ENCODE assay signal across 21 cellular contexts in genomic region chr13:59480398-59480797, GRCh38.
"Had no signal": no experiment of that assay in that cellular context is flagged by ENCODE, and none has a peak within 500 bp of the region (broad histone marks: within the 10 kb centered on the region; RNA-seq: fewer than 3 reads in every experiment).

No MANE protein-coding gene starts in this region.

- ATAC-seq: activated CD8-positive, alpha-beta memory T cell treated with anti-CD3 and anti-CD28 coated beads, Interleukin-2, amount 10 ng/mL, durations not matched to agents 7 days and 5 days; T-cell had no signal

- H3K9me3 ChIP-seq: adrenal gland, colonic mucosa, suprapubic skin, upper lobe of left lung had no signal

- H3K27me3 ChIP-seq: adrenal gland, colonic mucosa, suprapubic skin, upper lobe of left lung had no signal

- H3K36me3 Mint-ChIP-seq: activated CD8-positive, alpha-beta memory T cell treated with anti-CD3 and anti-CD28 coated beads, Interleukin-2, amount 10 ng/mL, durations not matched to agents 7 days and 5 days; activated naive CD4-positive, alpha-beta T cell treated with anti-CD3 and anti-CD28 coated beads, Interleukin-2, amount 50 U/mL, for 24 hours; T-cell had no signal

- H3K27ac Mint-ChIP-seq: activated CD8-positive, alpha-beta memory T cell treated with anti-CD3 and anti-CD28 coated beads, Interleukin-2, amount 10 ng/mL, durations not matched to agents 7 days and 5 days; activated naive CD4-positive, alpha-beta T cell treated with anti-CD3 and anti-CD28 coated beads, Interleukin-2, amount 50 U/mL, for 24 hours; progenitor cell of endocrine pancreas; stimulated activated naive CD8-positive, alpha-beta T cell treated with anti-CD3 and anti-CD28 coated beads, Interleukin-15, Interleukin-2, amounts not matched to agents 100 ng/mL and 50 ng/mL, for 24 hours; T-cell had no signal

- H3K27me3 Mint-ChIP-seq: activated CD8-positive, alpha-beta memory T cell treated with anti-CD3 and anti-CD28 coated beads, Interleukin-2, amount 10 ng/mL, durations not matched to agents 7 days and 5 days; progenitor cell of endocrine pancreas; stimulated activated naive CD8-positive, alpha-beta T cell treated with anti-CD3 and anti-CD28 coated beads, Interleukin-15, Interleukin-2, amounts not matched to agents 100 ng/mL and 50 ng/mL, for 24 hours had no signal

- H3K4me1 ChIP-seq: adrenal gland, colonic mucosa, suprapubic skin had no signal

- H3K9me3 Mint-ChIP-seq: activated naive CD4-positive, alpha-beta T cell treated with anti-CD3 and anti-CD28 coated beads, Interleukin-2, amount 50 U/mL, for 24 hours; stimulated activated naive CD8-positive, alpha-beta T cell treated with anti-CD3 and anti-CD28 coated beads, Interleukin-15, Interleukin-2, amounts not matched to agents 100 ng/mL and 50 ng/mL, for 24 hours; T-cell had no signal

- FAIRE-seq: frontal cortex, keratinocyte, small intestine had no signal

- H3K4me3 Mint-ChIP-seq: activated CD8-positive, alpha-beta memory T cell treated with anti-CD3 and anti-CD28 coated beads, Interleukin-2, amount 10 ng/mL, durations not matched to agents 7 days and 5 days; activated naive CD4-positive, alpha-beta T cell treated with anti-CD3 and anti-CD28 coated beads, Interleukin-2, amount 50 U/mL, for 24 hours; stimulated activated naive CD8-positive, alpha-beta T cell treated with anti-CD3 and anti-CD28 coated beads, Interleukin-15, Interleukin-2, amounts not matched to agents 100 ng/mL and 50 ng/mL, for 24 hours; T-cell had no signal

- H3K4me1 Mint-ChIP-seq: activated CD8-positive, alpha-beta memory T cell treated with anti-CD3 and anti-CD28 coated beads, Interleukin-2, amount 10 ng/mL, durations not matched to agents 7 days and 5 days; activated naive CD4-positive, alpha-beta T cell treated with anti-CD3 and anti-CD28 coated beads, Interleukin-2, amount 50 U/mL, for 24 hours; T-cell had no signal

- H3K4me3 ChIP-seq: adrenal gland, colonic mucosa, suprapubic skin, upper lobe of left lung had no signal

- DNase-seq: activated CD4-positive, alpha-beta T cell treated with anti-CD3 and anti-CD28 coated beads for 1 hour; activated CD4-positive, alpha-beta T cell treated with anti-CD3 and anti-CD28 coated beads, Interleukin-2, amount 50 U/mL, for 4 hours; activated CD8-positive, alpha-beta memory T cell treated with anti-CD3 and anti-CD28 coated beads, Interleukin-2, amount 10 ng/mL, durations not matched to agents 7 days and 5 days; activated effector memory CD4-positive, alpha-beta T cell treated with Interleukin-2 at 50 U/mL for 16 hours; activated T-cell treated with anti-CD3 and anti-CD28 coated beads, Interleukin-2, amount 50 U/mL, for 1 hour; central memory CD4-positive, alpha-beta T cell; colonic mucosa; effector memory CD4-positive, alpha-beta T cell; right cardiac atrium; small intestine; T-cell; T-helper 9 cell; upper lobe of left lung had no signal

- H3K36me3 ChIP-seq: adrenal gland, colonic mucosa, suprapubic skin, upper lobe of left lung had no signal

- H3K27ac ChIP-seq: colonic mucosa, epithelial cell of prostate, suprapubic skin, upper lobe of left lung had no signal
